In genomic region chr3:149548729-149549065, GRCh38 we compare ENCODE assay signal across 1 cellular context.
TF ChIP-seq lines count a peak whose summit lies in the region.

No MANE protein-coding gene starts in this region.

TF ChIP-seq in SK-N-SH, 30 proteins besides CTCF, POLR2A, EP300 and RAD21 (continued from another document):
- no peak for TF ChIP-seq YY1 (IDR thresholded peaks at IDR 0.05; ENCODE audit: low read depth)
